1 cellular context compared by ENCODE assay signal in genomic region chr2:111247491-111247890, GRCh38.
TF ChIP-seq lines count a peak whose summit lies in the region.

No MANE protein-coding gene starts in this region.

TF ChIP-seq in IMR-90, 13 proteins besides CTCF, POLR2A, EP300 and RAD21 (continued from another document):
- TF ChIP-seq USF2 (IDR thresholded peaks at IDR 0.05; ENCODE audit: low read depth, low read length) (no peak), NFE2L2 (IDR thresholded peaks at IDR 0.05; ENCODE audit: low read depth, low read length) (no peak), MAFK (IDR thresholded peaks at IDR 0.05; ENCODE audit: low read depth, low read length) (no peak), RFX5 (IDR thresholded peaks at IDR 0.05; ENCODE audit: low read depth, low read length) (no peak), FOS (IDR thresholded peaks at IDR 0.05; ENCODE audit: low read depth, low read length) (no peak), RCOR1 (IDR thresholded peaks at IDR 0.05; ENCODE audit: insufficient replicate concordance, low read length) (no peak), SMC3 (IDR thresholded peaks at IDR 0.05; ENCODE audit: low read depth, low read length) (no peak), MXI1 (IDR thresholded peaks at IDR 0.05; ENCODE audit: borderline replicate concordance, low read depth, low read length) (no peak), BHLHE40 (IDR thresholded peaks at IDR 0.05; ENCODE audit: low read depth, low read length) (no peak)
